Comparison of ENCODE assay signal across 33 cellular contexts in genomic region chr2:241866896-241867631, GRCh38. TPM values are rescaled to one million over a fixed set of nuclear protein-coding genes. Genes with fewer than 3 reads are reported as not detected.
A peak's percentile ranks its signal among the peaks of the same experiment; 100 is the strongest.
DNase-seq lines count a peak whose midpoint lies in the region; ATAC-seq, FAIRE-seq and TF ChIP-seq lines count a peak whose summit lies in the region.
"Had no signal": no experiment of that assay in that cellular context is flagged by ENCODE, and none has a peak within 500 bp of the region (broad histone marks: within the 10 kb centered on the region; RNA-seq: fewer than 3 reads in every experiment).

No MANE protein-coding gene starts in this region.

- H3K27ac ChIP-seq in GM23338 (ENCODE audit: low read depth) (no peak overlapping the region), H1 (ENCODE audit: low read depth, low read length) (no peak overlapping the region), neuronal stem cell (replicated peaks; ENCODE audit: low read length) (no peak overlapping the region)
- H3K27ac ChIP-seq: 22Rv1, thyroid gland had no signal

- peak overlapping the region; percentile 3 for H4K91ac ChIP-seq in H1 (replicated peaks; ENCODE audit: insufficient read length, low read length)
- H4K91ac ChIP-seq in neuronal stem cell (ENCODE audit: low read depth, low read length, poor library complexity) = no peak overlapping the region

- no peak overlapping the region for H3K56ac ChIP-seq in H1 (replicated peaks; ENCODE audit: insufficient read length, low read depth, low read length)

- H3K9me3 ChIP-seq in H1 (ENCODE audit: insufficient read depth in 2 of 2, low read depth in 1 of 2, low read length in 1 of 2) (no peaks in the 10 kb centered on the region), neuronal stem cell (replicated peaks in 1 of 2; ENCODE audit: control insufficient read depth in 2 of 2, insufficient read depth in 1 of 2, low read depth in 1 of 2, low read length in 2 of 2) (peaks cover 0 to 18% of the 10 kb centered on the region in 2 donors)
- H3K9me3 ChIP-seq: Caco-2, thyroid gland had no signal

- TF ChIP-seq RAD21 in H1 (IDR thresholded peaks at IDR 0.05 in 1 of 2, conservative IDR thresholded peaks at IDR 0.05 in 1 of 2; ENCODE audit: low read depth in 2 of 2, low read length in 2 of 2) = no peak

- H3K4me1 ChIP-seq in GM23338 (ENCODE audit: insufficient read depth) (no peaks in the 10 kb centered on the region; the same call in 1 of the 2 replicates), H1 (replicated peaks in 1 of 4; ENCODE audit: control insufficient read depth in 3 of 4, insufficient read depth in 4 of 4, low read length in 3 of 4) (peaks cover 0 to 10% (median 3%) of the 10 kb centered on the region in 4 experiments; a peak in 5 of 7 replicates), neuronal stem cell (ENCODE audit: control insufficient read depth in 2 of 2, insufficient read depth in 1 of 2, low read depth in 1 of 2, low read length in 2 of 2) (peaks cover 0 to 17% of the 10 kb centered on the region in 2 donors)
- H3K4me1 ChIP-seq: Caco-2 had no signal

- peaks cover 23% of the 10 kb centered on the region for H3K4me1 Mint-ChIP-seq in GM23338

- H2BK15ac ChIP-seq in H1 (ENCODE audit: low read length) = peak overlapping the region; percentile 68; the same call in 1 of the 2 replicates
- no peak overlapping the region for H2BK15ac ChIP-seq in neuronal stem cell (ENCODE audit: low read length)

- no peak for TF ChIP-seq POLR2A in H1 (IDR thresholded peaks at IDR 0.05; ENCODE audit: control extremely low read depth in 1 of 2, low read depth in 2 of 2, low read length in 2 of 2)

- H3K4ac ChIP-seq in H1 (replicated peaks; ENCODE audit: insufficient read length, low read depth, low read length) = no peak overlapping the region
- H3K4ac ChIP-seq in neuronal stem cell (ENCODE audit: low read length) = no peak overlapping the region

- H4K20me1 ChIP-seq in GM23338 (replicated peaks; ENCODE audit: insufficient read depth) (no peaks in the 10 kb centered on the region), H1 (replicated peaks in 1 of 2; ENCODE audit: control insufficient read depth in 1 of 2, insufficient read depth in 2 of 2, low read length in 2 of 2) (peaks cover 0 to 20% of the 10 kb centered on the region in 2 experiments)

- ATAC-seq in GM23338 = peak; percentile 24; the same call in 2 of the 3 replicates
- ATAC-seq in sciatic nerve = no peak
- ATAC-seq in activated CD4-positive, CD25-positive, alpha-beta regulatory T cell treated with anti-CD3 and anti-CD28 coated beads, Interleukin-2, amount 50 U/mL, for 24 hours = no peak
- ATAC-seq: left colon; stimulated activated memory B cell treated with anti-CD40 and anti-IgM and Interleukin-4, amounts not matched to agents 10 μg/mL and 1 μg/mL and 100 μg/mL, for 72 hours had no signal

- H3K9ac ChIP-seq in H1 (replicated peaks in 1 of 4; ENCODE audit: extremely low read depth in 1 of 4, low read depth in 3 of 4, low read length in 3 of 4) = no peak overlapping the region; a peak in 1 of 7 replicates
- H3K9ac ChIP-seq in neuronal stem cell (ENCODE audit: low read depth, low read length, poor library complexity) = peak overlapping the region; percentile 33

- H3K14ac ChIP-seq in H1 (ENCODE audit: insufficient read length) (no peak overlapping the region), neuronal stem cell (ENCODE audit: low read length) (no peak overlapping the region)

- H2AK5ac ChIP-seq in H1 (ENCODE audit: low read depth, low read length) = no peak overlapping the region
- H2AK5ac ChIP-seq in neuronal stem cell (ENCODE audit: low read depth, low read length) = no peak overlapping the region

- H3K9me3 Mint-ChIP-seq in GM23338 = peaks cover 5% of the 10 kb centered on the region; the same call in 2 of the 3 replicates

- DNase-seq in NCI-H2171 treated with DMSO at 0.1 percent for 48 hours (lab: John Stamatoyannopoulos, UW) (peak; percentile 8), NCI-H2171 (lab: John Stamatoyannopoulos, UW) (no peak), GM23338 (ENCODE audit: low spot score) (no peak), H1 (ENCODE audit: low read depth in 1 of 2, low spot score in 2 of 2) (no peak), neuronal stem cell (ENCODE audit: low spot score) (no peak), sciatic nerve (ENCODE audit: low spot score) (no peak)
- no peak for DNase-seq in activated CD4-positive, CD25-positive, alpha-beta regulatory T cell (lab: John Stamatoyannopoulos, UW)
- DNase-seq: activated CD4-positive, alpha-beta T cell treated with anti-CD3 and anti-CD28 coated beads, Interleukin-2, amount 10 ng/mL, durations not matched to agents 7 days and 5 days; activated CD8-positive, alpha-beta memory T cell treated with anti-CD3 and anti-CD28 coated beads, Interleukin-2, amount 50 U/mL, for 48 hours; activated effector memory CD4-positive, alpha-beta T cell treated with Interleukin-2 at 50 U/mL for 16 hours; Caco-2; cortex of kidney; left colon; NCI-H1048; NCI-H187; NCI-H226; NCI-H748 treated with DMSO at 0.1 percent for 48 hours; OCI-M1; SIG-M5; stimulated activated CD4-positive, alpha-beta T cell treated with anti-CD3 and anti-CD28 coated beads, Interleukin-2, amount 100 ng/mL, for 24 hours; thyroid gland had no signal

- H3K4me3 Mint-ChIP-seq in GM23338 = no peak overlapping the region
- H3K4me3 Mint-ChIP-seq: activated CD4-positive, alpha-beta T cell treated with anti-CD3 and anti-CD28 coated beads, Interleukin-2, amount 10 ng/mL, durations not matched to agents 7 days and 5 days; brain; mesothelial cell of epicardium; nephron progenitor cell; stimulated activated memory B cell treated with anti-CD40 and anti-IgM and Interleukin-4, amounts not matched to agents 10 μg/mL and 1 μg/mL and 100 μg/mL, for 72 hours; T-helper 1 cell treated with Interleukin-12 subunit alpha and Interleukin-12 subunit beta and Interleukin-4 antibody, amounts not matched to agents 30 μg/mL and 1 μg/mL, for 36 hours had no signal

- no peak overlapping the region for H4K5ac ChIP-seq in H1 (ENCODE audit: insufficient read length, low read depth, low read length)

- H3K36me3 ChIP-seq in GM23338 (ENCODE audit: insufficient read depth) = no peaks in the 10 kb centered on the region
- no peaks in the 10 kb centered on the region; a peak in 1 of 8 replicates for H3K36me3 ChIP-seq in H1 (ENCODE audit: control insufficient read depth in 2 of 4, insufficient read depth in 4 of 4, low read length in 3 of 4)
- peaks cover 0 to 8% of the 10 kb centered on the region in 2 donors for H3K36me3 ChIP-seq in neuronal stem cell (replicated peaks in 1 of 2; ENCODE audit: control insufficient read depth in 2 of 2, insufficient read depth in 2 of 2, low read length in 2 of 2)
- H3K36me3 ChIP-seq: thyroid gland had no signal

- H3K23me2 ChIP-seq in H1 (ENCODE audit: low read depth, low read length) = peaks cover 20% of the 10 kb centered on the region

- intact Hi-C loops in sciatic nerve (cut with DNase I) = no loop called here

- TF ChIP-seq CTCF in GM23338 (conservative IDR thresholded peaks at IDR 0.05; ENCODE audit: low read depth in 2 of 2) (no peak), H1 (IDR thresholded peaks at IDR 0.05; ENCODE audit: control extremely low read depth in 1 of 3, insufficient read depth in 1 of 3, low read depth in 1 of 3, low read length in 3 of 3) (no peak)

- H3K9me2 ChIP-seq in GM23338 (ENCODE audit: insufficient read depth) = no peaks in the 10 kb centered on the region

- FAIRE-seq in H1 (lab: Jason Lieb, UNC) = no peak
- FAIRE-seq: endometrium, GM12892 had no signal

- H3K36me3 Mint-ChIP-seq in GM23338 (ENCODE audit: low read depth) = no peaks in the 10 kb centered on the region; the same call in 2 of the 3 replicates
- H3K36me3 Mint-ChIP-seq: brain, mesothelial cell of epicardium had no signal

- CTCF ChIA-PET in H1 (lab: Charles Lee; ENCODE audit: partially characterized antibody) = interaction anchor here (0.7 to 3.8 kb wide), 8 partner anchors 9 to 221 kb away, joined by 3 to 23 read pairs (median 4); partner anchors contain the start of gene D2HGDH

- H3K4me3 ChIP-seq in GM23338 (no peak overlapping the region), H1 (ENCODE audit: extremely low read depth in 1 of 4, insufficient read depth in 2 of 4, low read depth in 3 of 4, low read length in 4 of 4) (no peak overlapping the region), neuronal stem cell (ENCODE audit: low read length in 2 of 2) (peak overlapping the region in 1 of 2 donors; percentile 31)
- H3K4me3 ChIP-seq: skin epidermis, thyroid gland had no signal

- H2BK12ac ChIP-seq in H1 (ENCODE audit: low read depth, low read length) (peak overlapping the region; percentile 84; the same call in 1 of the 2 replicates), neuronal stem cell (ENCODE audit: low read length) (no peak overlapping the region)

- H3F3A ChIP-seq in GM23338 (replicated peaks; ENCODE audit: low read depth) = peaks cover 9% of the 10 kb centered on the region; the same call in 1 of the 2 replicates

- H3K18ac ChIP-seq in H1 (ENCODE audit: extremely low read depth, low read length) = no peak overlapping the region
- peak overlapping the region; percentile 69 for H3K18ac ChIP-seq in neuronal stem cell (ENCODE audit: low read length)

- H2BK120ac ChIP-seq in H1 (replicated peaks; ENCODE audit: low read depth, low read length) (no peak overlapping the region), neuronal stem cell (ENCODE audit: low read depth, low read length) (no peak overlapping the region)

- H3K27me3 ChIP-seq in GM23338 (ENCODE audit: insufficient read depth) (no peaks in the 10 kb centered on the region), H1 (replicated peaks in 1 of 4; ENCODE audit: control insufficient read depth in 3 of 4, extremely low read depth in 1 of 4, insufficient read depth in 3 of 4, low read length in 3 of 4) (peaks cover 0 to 16% (median 0%) of the 10 kb centered on the region in 4 experiments; a peak in 3 of 7 replicates), neuronal stem cell (ENCODE audit: control insufficient read depth in 3 of 3, insufficient read depth in 3 of 3, low read depth in 1 of 3, low read length in 3 of 3) (peaks cover 0 to 29% (median 19%) of the 10 kb centered on the region in 3 experiments)

- H3K23ac ChIP-seq in H1 (ENCODE audit: insufficient read length) (no peak overlapping the region), neuronal stem cell (ENCODE audit: low read depth, low read length, poor library complexity) (peak overlapping the region; percentile 25)

- 0 out of 2 replicates have a peak overlapping the region, but pooled peaks have one; percentile 44 for H2BK20ac ChIP-seq in H1 (ENCODE audit: low read length)

- H3K79me2 ChIP-seq in GM23338 (replicated peaks; ENCODE audit: insufficient read depth) (no peaks in the 10 kb centered on the region), H1 (ENCODE audit: control insufficient read depth in 1 of 2, insufficient read depth in 2 of 2, low read length in 2 of 2) (no peaks in the 10 kb centered on the region)

- no peak overlapping the region for H3K27ac Mint-ChIP-seq in GM23338
- H3K27ac Mint-ChIP-seq: activated CD4-positive, alpha-beta T cell treated with anti-CD3 and anti-CD28 coated beads, Interleukin-2, amount 10 ng/mL, durations not matched to agents 7 days and 5 days; mesothelial cell of epicardium; nephron progenitor cell; stimulated activated memory B cell treated with anti-CD40 and anti-IgM and Interleukin-4, amounts not matched to agents 10 μg/mL and 1 μg/mL and 100 μg/mL, for 72 hours; T-helper 1 cell treated with Interleukin-12 subunit alpha and Interleukin-12 subunit beta and Interleukin-4 antibody, amounts not matched to agents 30 μg/mL and 1 μg/mL, for 36 hours had no signal

- H3K27me3 Mint-ChIP-seq in GM23338 (ENCODE audit: insufficient read depth, low read depth, poor library complexity) = peaks cover 22% of the 10 kb centered on the region

- H4K8ac ChIP-seq in H1 (ENCODE audit: extremely low read depth, insufficient read depth, low read length) (no peak overlapping the region; the same call in 1 of the 2 replicates), neuronal stem cell (ENCODE audit: low read depth, low read length) (no peak overlapping the region)

- POLR2A ChIA-PET in H1 (lab: Charles Lee; ENCODE audit: partially characterized antibody) = interaction anchor here (0.5 to 1.0 kb wide), 3 partner anchors 62 to 169 kb away, joined by 4 read pairs; no protein-coding TSS in a partner anchor

- no peak overlapping the region for H3K4me2 ChIP-seq in GM23338
- H3K4me2 ChIP-seq in H1 (ENCODE audit: insufficient read depth in 1 of 2, low read depth in 2 of 2, low read length in 2 of 2) = no peak overlapping the region
- H3K4me2 ChIP-seq in neuronal stem cell (ENCODE audit: insufficient read depth, low read length, poor library complexity, severe bottlenecking) = no peak overlapping the region

- no peak for TF ChIP-seq EP300 in H1 (IDR thresholded peaks at IDR 0.05; ENCODE audit: borderline replicate concordance in 1 of 2, low read depth in 2 of 2, low read length in 2 of 2)

- H2BK5ac ChIP-seq in H1 (ENCODE audit: low read depth, low read length) (no peak overlapping the region), neuronal stem cell (ENCODE audit: low read length) (no peak overlapping the region)

- peaks cover 4% of the 10 kb centered on the region; the same call in 1 of the 2 replicates for H3K79me1 ChIP-seq in H1 (ENCODE audit: low read depth, low read length)
- H3K79me1 ChIP-seq in neuronal stem cell (ENCODE audit: low read depth, low read length) = peaks cover 15% of the 10 kb centered on the region

- 80% methylated on average over 27 of the region's 28 CpGs; no CpG with 5 or more reads in 1 of the 2 experiments for WGBS in H1 (ENCODE audit: extremely low coverage in 1 of 2, insufficient coverage in 1 of 2, insufficient read length in 1 of 2, insufficient replicate concordance in 2 of 2, low coverage in 1 of 2, low lambda C conversion rate in 2 of 2, missing lambda C conversion rate in 1 of 2), 2 experiments
- WGBS in neuronal stem cell (ENCODE audit: extremely low coverage in 2 of 2, insufficient read length in 2 of 2, insufficient replicate concordance in 1 of 2), 2 donors = no CpG with 5 or more reads among the region's 28 CpGs

- peak overlapping the region; percentile 81; the same call in 1 of the 2 replicates for H2AFZ ChIP-seq in GM23338
- no peak overlapping the region for H2AFZ ChIP-seq in H1 (ENCODE audit: low read length)
- H2AFZ ChIP-seq in neuronal stem cell (ENCODE audit: low read length) = peak overlapping the region; percentile 2

RNA-seq across cellular contexts. Expression of gene RTP5, which starts 2.5 kb away (rescaled TPM):
- 0.50 TPM in 1 of 2 replicates, not detected in the other for total RNA-seq in GM23338 (2014; rRNA removed; shearing (Covaris generic))
- polyA plus RNA-seq in GM23338 (2016; fragmentation: Nextera tagmentation; extraction: Ambion mirVana) (not detected in 2 replicates), H1 (2011; rRNA removed) (0.03 TPM in 1 of 2 replicates, not detected in the other)
- total RNA-seq in H1 (2021; fragmentation: NEBNext Ultra II Directional; extraction: Animal tissue kit (Norgen Biotek cat#: 25700)) = not detected in 2 replicates
- polyA plus RNA-seq in H1 (2011; cell fraction: cytosol; rRNA removed) = not detected
- not detected for polyA plus RNA-seq in H1 (2011; cell fraction: nucleus; rRNA removed)
- not detected in 4 replicates for polyA plus RNA-seq in H1 (2012, experiment 1 of 2)
- polyA plus RNA-seq in H1 (2012, experiment 2 of 2) = not detected
- polyA plus RNA-seq in H1 (2013, experiment 1 of 2) = not detected
- polyA plus RNA-seq in H1 (2013, experiment 2 of 2) = not detected
- polyA minus RNA-seq in H1 (2011; rRNA and poly(A)+ RNA removed) = not detected in 2 replicates
- polyA minus RNA-seq in H1 (2011; cell fraction: cytosol; rRNA and poly(A)+ RNA removed) = not detected
- not detected for polyA minus RNA-seq in H1 (2011; cell fraction: nucleus; rRNA and poly(A)+ RNA removed)
- not detected for polyA plus RNA-seq in neuronal stem cell (2013, experiment 1 of 2)
- polyA plus RNA-seq in neuronal stem cell (2013, experiment 2 of 2) = not detected
- not detected for total RNA-seq in sciatic nerve
- total RNA-seq: activated CD4-positive, alpha-beta T cell treated with anti-CD3 and anti-CD28 coated beads, Interleukin-2, amount 10 ng/mL, durations not matched to agents 7 days and 5 days; Caco-2; glomerular endothelial cell; left colon; LHCN-M2; mesothelial cell of epicardium had no signal

RNA-seq across cellular contexts. Expression of gene PDCD1, which starts 8.4 kb away (rescaled TPM):
- 0.38 and 1.8 TPM in 2 replicates for total RNA-seq in GM23338 (2014; rRNA removed; shearing (Covaris generic))
- polyA plus RNA-seq in GM23338 (2016; fragmentation: Nextera tagmentation; extraction: Ambion mirVana) (0.23 and 0.34 TPM in 2 replicates), H1 (2011; rRNA removed) (1.1 and 1.5 TPM in 2 replicates)
- 0.48 and 0.73 TPM in 2 replicates for total RNA-seq in H1 (2021; fragmentation: NEBNext Ultra II Directional; extraction: Animal tissue kit (Norgen Biotek cat#: 25700))
- 1.1 TPM for polyA plus RNA-seq in H1 (2011; cell fraction: cytosol; rRNA removed)
- polyA plus RNA-seq in H1 (2011; cell fraction: nucleus; rRNA removed) = 1.8 TPM
- polyA plus RNA-seq in H1 (2012, experiment 1 of 2) = 0.37 to 0.80 TPM (median 0.56 TPM) in 4 replicates
- polyA plus RNA-seq in H1 (2012, experiment 2 of 2) = 0.41 TPM
- polyA plus RNA-seq in H1 (2013, experiment 1 of 2) = 1.5 TPM
- 1.5 TPM for polyA plus RNA-seq in H1 (2013, experiment 2 of 2)
- 0.22 and 0.24 TPM in 2 replicates for polyA minus RNA-seq in H1 (2011; rRNA and poly(A)+ RNA removed)
- polyA minus RNA-seq in H1 (2011; cell fraction: cytosol; rRNA and poly(A)+ RNA removed) = 2.5 TPM
- 0.30 TPM for polyA minus RNA-seq in H1 (2011; cell fraction: nucleus; rRNA and poly(A)+ RNA removed)
- polyA plus RNA-seq in neuronal stem cell (2013, experiment 1 of 2) = not detected
- polyA plus RNA-seq in neuronal stem cell (2013, experiment 2 of 2) = not detected
- total RNA-seq in sciatic nerve = 0.27 TPM
- total RNA-seq: Caco-2, glomerular endothelial cell, LHCN-M2, mesothelial cell of epicardium had no signal

RNA-seq across cellular contexts. Expression of gene NEU4, which starts 58.1 kb away (rescaled TPM):
- 0.62 and 1.2 TPM in 2 replicates for total RNA-seq in GM23338 (2014; rRNA removed; shearing (Covaris generic))
- polyA plus RNA-seq in GM23338 (2016; fragmentation: Nextera tagmentation; extraction: Ambion mirVana) (0.12 and 0.29 TPM in 2 replicates), H1 (2011; rRNA removed) (0.32 and 0.89 TPM in 2 replicates)
- 0.50 and 0.82 TPM in 2 replicates for total RNA-seq in H1 (2021; fragmentation: NEBNext Ultra II Directional; extraction: Animal tissue kit (Norgen Biotek cat#: 25700))
- polyA plus RNA-seq in H1 (2011; cell fraction: cytosol; rRNA removed) = 0.45 TPM
- polyA plus RNA-seq in H1 (2011; cell fraction: nucleus; rRNA removed) = 2.0 TPM
- 0.23 to 0.82 TPM (median 0.62 TPM) in 3 of 4 replicates, not detected in the other for polyA plus RNA-seq in H1 (2012, experiment 1 of 2)
- polyA plus RNA-seq in H1 (2012, experiment 2 of 2) = 0.28 TPM
- 0.39 TPM for polyA plus RNA-seq in H1 (2013, experiment 1 of 2)
- 0.07 TPM for polyA plus RNA-seq in H1 (2013, experiment 2 of 2)
- not detected in 2 replicates for polyA minus RNA-seq in H1 (2011; rRNA and poly(A)+ RNA removed)
- not detected for polyA minus RNA-seq in H1 (2011; cell fraction: cytosol; rRNA and poly(A)+ RNA removed)
- 0.50 TPM for polyA minus RNA-seq in H1 (2011; cell fraction: nucleus; rRNA and poly(A)+ RNA removed)
- polyA plus RNA-seq in neuronal stem cell (2013, experiment 1 of 2) = 0.45 TPM
- polyA plus RNA-seq in neuronal stem cell (2013, experiment 2 of 2) = 0.37 TPM
- total RNA-seq in sciatic nerve = not detected
- total RNA-seq: LHCN-M2 had no signal
